15 cellular contexts compared by ENCODE assay signal in genomic region chr2:36482576-36483214, GRCh38.
DNase-seq lines count a peak whose midpoint lies in the region; ATAC-seq and TF ChIP-seq lines count a peak whose summit lies in the region.
"Had no signal": no experiment of that assay in that cellular context is flagged by ENCODE, and none has a peak within 500 bp of the region (broad histone marks: within the 10 kb centered on the region; RNA-seq: fewer than 3 reads in every experiment).

No MANE protein-coding gene starts in this region.

- peak overlapping the region; percentile 79 for H3K27ac ChIP-seq in GM23248
- H3K27ac ChIP-seq: spleen, WERI-Rb-1 had no signal

- in situ Hi-C loops in GM23248 (cut with MboI), result no loop called here

- no peak overlapping the region for H3K9ac ChIP-seq in GM23248
- peak overlapping the region; percentile 28 for H3K9ac ChIP-seq in skeletal muscle satellite cell (ENCODE audit: low read depth, low read length)

- no peak for ATAC-seq in SK-N-SH treated with all-trans-retinoic acid at 6 μM for 48 hours
- ATAC-seq: Right ventricle myocardium inferior had no signal

- H3K4me3 ChIP-seq in GM23248, result no peak overlapping the region
- H3K4me3 ChIP-seq in fibroblast of villous mesenchyme (ENCODE audit: low read depth, low read length), result no peak overlapping the region
- no peak overlapping the region for H3K4me3 ChIP-seq in skeletal muscle satellite cell (ENCODE audit: low read length)
- H3K4me3 ChIP-seq: spleen had no signal

- no peaks in the 10 kb centered on the region for H3K9me2 ChIP-seq in GM23248 (ENCODE audit: insufficient read depth)

- peaks cover 69% of the 10 kb centered on the region for H3K36me3 ChIP-seq in GM23248 (ENCODE audit: low read depth)
- H3K36me3 ChIP-seq in skeletal muscle satellite cell (ENCODE audit: insufficient read depth, low read length), result peaks cover 73% of the 10 kb centered on the region
- H3K36me3 ChIP-seq: WERI-Rb-1 had no signal

- no peak overlapping the region for H2AFZ ChIP-seq in GM23248

- H3K79me2 ChIP-seq in GM23248 (ENCODE audit: insufficient read depth), result peaks cover 73% of the 10 kb centered on the region

- WGBS in GM23248 (ENCODE audit: low coverage in 1 of 2, low lambda C conversion rate in 2 of 2, missing lambda C conversion rate in 2 of 2), 2 experiments, result 82 to 85% methylated on average over 4 of the region's 4 CpGs

- H3K4me2 ChIP-seq in GM23248 (ENCODE audit: unreplicated experiment) (no peak overlapping the region), skeletal muscle satellite cell (ENCODE audit: low read length) (no peak overlapping the region)

- H3K27me3 ChIP-seq in GM23248 (replicated peaks; ENCODE audit: insufficient read depth), result no peaks in the 10 kb centered on the region
- H3K27me3 ChIP-seq in skeletal muscle satellite cell (ENCODE audit: control insufficient read depth, insufficient read depth, low read length), result no peaks in the 10 kb centered on the region
- H3K27me3 ChIP-seq: spleen had no signal

- peak; percentile 32 for DNase-seq in GM23248
- peak; percentile 95 for DNase-seq in fibroblast of villous mesenchyme (ENCODE audit: low read depth)
- DNase-seq in MV-4-11 (lab: John Stamatoyannopoulos, UW), result no peak
- DNase-seq in activated CD8-positive, alpha-beta memory T cell treated with anti-CD3 and anti-CD28 coated beads for 24 hours, result no peak
- DNase-seq in NOMO-1 treated with dmso at 0.1 percent for 144 hours (lab: John Stamatoyannopoulos, UW; ENCODE audit: unreplicated experiment), result no peak
- no peak for DNase-seq in DMS 273 treated with DMSO at 0.1 percent for 48 hours (lab: John Stamatoyannopoulos, UW)
- DNase-seq: head of caudate nucleus; KG1; NCI-H2171 treated with DMSO at 0.1 percent for 48 hours; spleen; stimulated activated CD8-positive, alpha-beta memory T cell treated with anti-CD3 and anti-CD28 coated beads, Interleukin-4, amount 100 ng/mL, for 48 hours; WERI-Rb-1 had no signal

- H3K4me1 ChIP-seq in GM23248 (ENCODE audit: insufficient read depth), result peaks cover 95% of the 10 kb centered on the region
- H3K4me1 ChIP-seq in skeletal muscle satellite cell (ENCODE audit: control insufficient read depth, insufficient read depth, low read length), result peaks cover 84% of the 10 kb centered on the region

- no peaks in the 10 kb centered on the region for H4K20me1 ChIP-seq in GM23248 (ENCODE audit: insufficient read depth)

- peaks cover 98% of the 10 kb centered on the region for H3F3A ChIP-seq in GM23248 (ENCODE audit: insufficient read depth)

- TF ChIP-seq CTCF in fibroblast of villous mesenchyme (IDR thresholded peaks at IDR 0.05; ENCODE audit: insufficient read depth, low read depth, low read length), result no peak

- H3K9me3 ChIP-seq in GM23248 (ENCODE audit: low read depth) (no peaks in the 10 kb centered on the region), skeletal muscle satellite cell (replicated peaks; ENCODE audit: low read length) (no peaks in the 10 kb centered on the region)
- H3K9me3 ChIP-seq: spleen had no signal

TF ChIP-seq in SK-N-SH treated with all-trans-retinoic acid at 6 μM for 48 hours, 23 proteins besides CTCF, POLR2A, EP300 and RAD21:
- TF ChIP-seq PATZ1 (CRISPR knock-in tag; IDR thresholded peaks at IDR 0.05; ENCODE audit: borderline replicate concordance) (peak; percentile 20; the same call in 1 of the 2 replicates), ISL1 (CRISPR knock-in tag; IDR thresholded peaks at IDR 0.05) (0 out of 2 replicates have a peak, but pooled peaks have one; percentile 29), CSDC2 (CRISPR knock-in tag; IDR thresholded peaks at IDR 0.05) (peak; percentile 62; the same call in 1 of the 2 replicates), GLIS3 (CRISPR knock-in tag; IDR thresholded peaks at IDR 0.05) (no peak)

Comparison
In these comparisons a context has a peak if more than half of its experiments do, and no peak if none do; other contexts are left out.
1. DNase-seq: peak in GM23248 (single experiment) and fibroblast of villous mesenchyme (single experiment); none in MV-4-11 (single experiment), activated CD8-positive, alpha-beta memory T cell treated with anti-CD3 and anti-CD28 coated beads for 24 hours (single experiment), NOMO-1 treated with dmso at 0.1 percent for 144 hours (single experiment) and DMS 273 treated with DMSO at 0.1 percent for 48 hours (single experiment).